In genomic region chr2:158988501-158988900, GRCh38 we compare ENCODE assay signal across 20 cellular contexts.
"Had no signal": no experiment of that assay in that cellular context is flagged by ENCODE, and none has a peak within 500 bp of the region (broad histone marks: within the 10 kb centered on the region; RNA-seq: fewer than 3 reads in every experiment).

No MANE protein-coding gene starts in this region.

- H3K27ac ChIP-seq: tibial artery had no signal

- H3K27me3 ChIP-seq: tibial artery had no signal

- H3K4me1 Mint-ChIP-seq: activated T-helper 17 cell treated with anti-CD3 and anti-CD28 coated beads, Interleukin-2, amount 50 U/mL, for 72 hours; immature natural killer cell had no signal

- ATAC-seq: left colon; mucosa of descending colon; naive thymus-derived CD4-positive, alpha-beta T cell; stimulated activated memory B cell treated with anti-CD40 and anti-IgM and Interleukin-4, amounts not matched to agents 10 μg/mL and 1 μg/mL and 100 μg/mL, for 72 hours had no signal

- H3K36me3 ChIP-seq: tibial artery had no signal

- H3K36me3 Mint-ChIP-seq: immature natural killer cell; naive thymus-derived CD4-positive, alpha-beta T cell; stimulated activated memory B cell treated with anti-CD40 and anti-IgM and Interleukin-4, amounts not matched to agents 10 μg/mL and 1 μg/mL and 100 μg/mL, for 72 hours had no signal

- H3K27ac Mint-ChIP-seq: activated T-helper 17 cell treated with anti-CD3 and anti-CD28 coated beads, Interleukin-2, amount 50 U/mL, for 72 hours; immature natural killer cell; naive thymus-derived CD4-positive, alpha-beta T cell; stimulated activated memory B cell treated with anti-CD40 and anti-IgM and Interleukin-4, amounts not matched to agents 10 μg/mL and 1 μg/mL and 100 μg/mL, for 72 hours had no signal

- H3K9me3 Mint-ChIP-seq: activated T-helper 17 cell treated with anti-CD3 and anti-CD28 coated beads, Interleukin-2, amount 50 U/mL, for 72 hours; immature natural killer cell; stimulated activated memory B cell treated with anti-CD40 and anti-IgM and Interleukin-4, amounts not matched to agents 10 μg/mL and 1 μg/mL and 100 μg/mL, for 72 hours had no signal

- H3K4me3 ChIP-seq: mucosa of descending colon, tibial artery had no signal

- DNase-seq: activated CD4-positive, alpha-beta T cell treated with anti-CD3 and anti-CD28 coated beads, Interleukin-2, amount 50 U/mL, for 4 hours; activated CD4-positive, CD25-positive, alpha-beta regulatory T cell treated with anti-CD3 and anti-CD28 coated beads, Interleukin-2, amount 50 U/mL, for 72 hours; activated naive CD4-positive, alpha-beta T cell treated with Interleukin-2 at 50 U/mL for 16 hours; anterior cingulate cortex; cerebellar nuclear complex; effector CD8-positive, alpha-beta T cell; foreskin melanocyte; immature natural killer cell; left colon; mammary epithelial cell; mucosa of descending colon; naive thymus-derived CD4-positive, alpha-beta T cell; retina; stimulated activated CD4-positive, alpha-beta T cell treated with anti-CD3 and anti-CD28 coated beads, Interleukin-12 subunit alpha, Interleukin-12 subunit beta, amount 100 ng/mL, for 4 hours; stimulated activated CD4-positive, alpha-beta T cell treated with anti-CD3 and anti-CD28 coated beads, Interleukin-2, amount 100 ng/mL, for 24 hours; T-helper 1 cell; T1000; tibial artery had no signal

- H3K4me3 Mint-ChIP-seq: activated T-helper 17 cell treated with anti-CD3 and anti-CD28 coated beads, Interleukin-2, amount 50 U/mL, for 72 hours; immature natural killer cell; naive thymus-derived CD4-positive, alpha-beta T cell; stimulated activated memory B cell treated with anti-CD40 and anti-IgM and Interleukin-4, amounts not matched to agents 10 μg/mL and 1 μg/mL and 100 μg/mL, for 72 hours had no signal
